ENCODE assay signal across 8 cellular contexts in the genomic region with DNA sequence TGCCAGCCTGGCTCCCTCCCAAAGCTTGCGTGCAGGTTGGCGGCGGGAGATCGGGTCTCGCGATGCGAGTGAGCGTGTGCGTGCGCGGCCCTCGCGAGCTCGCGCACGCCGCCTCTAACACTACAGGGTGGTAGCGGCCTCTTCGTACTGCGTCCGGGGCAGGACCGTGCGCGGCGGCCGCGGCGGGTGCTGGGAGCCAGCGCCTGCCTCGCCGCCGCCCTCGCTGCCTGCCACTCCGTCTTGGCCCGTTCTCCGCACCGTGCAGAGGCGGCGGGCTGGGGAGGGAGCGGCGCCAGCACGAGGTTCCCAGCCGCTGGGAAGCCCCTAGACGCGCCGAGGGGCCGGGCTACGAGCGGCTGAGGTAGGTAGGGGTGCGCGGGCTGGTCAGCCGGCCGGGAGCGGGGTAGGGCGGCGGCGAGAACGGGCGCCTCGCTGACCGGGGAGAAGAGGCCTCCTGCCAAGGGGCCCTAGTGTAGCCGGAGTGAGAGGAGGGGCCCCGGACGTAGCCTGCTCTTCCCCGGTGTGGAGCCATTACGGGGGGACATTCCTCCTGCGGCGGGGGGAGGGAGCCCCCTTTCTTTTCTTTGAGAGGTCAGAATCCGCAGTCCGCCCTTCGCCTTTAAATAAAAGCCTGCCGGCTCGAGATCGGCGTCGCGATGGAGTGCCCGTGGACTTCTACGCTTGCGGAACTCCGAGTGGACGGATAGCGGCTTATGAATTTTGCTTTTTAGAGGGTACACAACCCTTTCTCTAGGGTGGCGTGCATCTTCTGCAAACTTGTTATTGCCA. TPM values are rescaled to one million over a fixed set of nuclear protein-coding genes. Genes with fewer than 3 reads are reported as not detected.
A peak's percentile ranks its signal among the peaks of the same experiment; 100 is the strongest.
DNase-seq lines count a peak whose midpoint lies in the region; ATAC-seq and TF ChIP-seq lines count a peak whose summit lies in the region.

A gene (plus strand): TSS at position 117 of the 789 bp plus-strand sequence. CDS start 8,933 bp downstream, outside the sequence.

- ATAC-seq in GM18909 (IDR thresholded peaks at IDR 0.05; ENCODE audit: poor library complexity, unreplicated experiment): peak; percentile 96
- ATAC-seq in HG03159 (IDR thresholded peaks at IDR 0.05; ENCODE audit: unreplicated experiment): peak; percentile 95

- peak within 1 kb of the TSS; percentile 71 to 94 (median 80) for H3K4me3 ChIP-seq in spleen

- peak in 5 of 11 experiments; percentile 16 to 47 (median 26) for TF ChIP-seq CTCF in spleen (IDR thresholded peaks at IDR 0.05 in 8 of 11, conservative IDR thresholded peaks at IDR 0.05 in 3 of 11)

- H3K4me1 ChIP-seq in spleen: peaks cover 17 to 55% (median 43%) of the 10 kb centered on the region in 6 donors

- WGBS in spleen, 5 donors: 0 to 1% (median 0%) methylated on average over 22 to 84 of the region's 84 CpGs

- no peaks in the 10 kb centered on the region for H3K9me3 ChIP-seq in spleen

- H3K36me3 ChIP-seq in spleen: peaks cover 0 to 36% (median 2%) of the 10 kb centered on the region in 6 donors

- DNase-seq in AG08396 (ENCODE audit: low spot score) (peak; percentile 95), NCI-H2227 treated with DMSO at 0.1 percent for 48 hours (lab: John Stamatoyannopoulos, UW) (peak; percentile 77), inferior parietal cortex (ENCODE audit: extremely low spot score) (peak; percentile 96), spleen (peak; percentile 99)
- peak; percentile 86 for DNase-seq in activated CD4-positive, CD25-positive, alpha-beta regulatory T cell treated with anti-CD3 and anti-CD28 coated beads, Interleukin-2, amount 50 U/mL, for 16 hours (ENCODE audit: low read depth, low spot score)
- DNase-seq in central memory CD4-positive, alpha-beta T cell: peak; percentile 91

- H3K27me3 ChIP-seq in spleen (replicated peaks in 1 of 7): no peaks in the 10 kb centered on the region

- intact Hi-C loops in spleen (cut with DNase I; ENCODE audit: low total_unique reads): no loop called here

- H3K27ac ChIP-seq in spleen: peak within 1 kb of the TSS; percentile 93 to 98 (median 96)

- TF ChIP-seq POLR2A in spleen (IDR thresholded peaks at IDR 0.05): peak; percentile 91 to 97 (median 94)

RNA-seq across cellular contexts. Expression of the gene that starts here (rescaled TPM):
- 10 to 100 TPM; 27.3 to 48.1 (median 39.1) TPM for total RNA-seq in spleen
- polyA plus RNA-seq in spleen: 10 to 100 TPM; 12.3 to 15.6 (median 15.3) TPM

Comparison
In these comparisons a context has a peak if more than half of its experiments do, and no peak if none do; other contexts are left out.
1. Peak in every context shown above with its lines: DNase-seq, ATAC-seq, H3K4me3 ChIP-seq and H3K27ac ChIP-seq.